ENCODE assay signal across 25 cellular contexts in genomic region chr3:39529551-39529950, GRCh38.
"Had no signal": no experiment of that assay in that cellular context is flagged by ENCODE, and none has a peak within 500 bp of the region (broad histone marks: within the 10 kb centered on the region; RNA-seq: fewer than 3 reads in every experiment).

No MANE protein-coding gene starts in this region.

- H3K27ac Mint-ChIP-seq: activated B cell treated with CpG ODN at 0.5 μM for 24 hours; activated CD4-positive, alpha-beta memory T cell treated with anti-CD3 and anti-CD28 coated beads, Interleukin-2, amount 10 ng/mL, durations not matched to agents 7 days and 5 days; activated naive CD4-positive, alpha-beta T cell treated with anti-CD3 and anti-CD28 coated beads, Interleukin-2, amount 50 U/mL, for 24 hours; T-cell had no signal

- H3K36me3 Mint-ChIP-seq: activated naive CD4-positive, alpha-beta T cell treated with anti-CD3 and anti-CD28 coated beads, Interleukin-2, amount 50 U/mL, for 24 hours; T-cell had no signal

- ATAC-seq: Right ventricle myocardium inferior, T-cell had no signal

- H3K4me3 ChIP-seq: breast epithelium, SK-N-MC had no signal

- H3K27ac ChIP-seq: breast epithelium, SK-N-MC had no signal

- DNase-seq: activated B cell treated with CpG ODN at 0.5 μM for 24 hours; activated CD4-positive, alpha-beta memory T cell treated with anti-CD3 and anti-CD28 coated beads, Interleukin-2, amount 10 ng/mL, durations not matched to agents 7 days and 5 days; activated CD4-positive, alpha-beta T cell treated with anti-CD3 and anti-CD28 coated beads for 1 hour; activated CD4-positive, alpha-beta T cell treated with anti-CD3 and anti-CD28 coated beads, Interleukin-2, amount 50 U/mL, for 1 hour; aorta; caudate nucleus; NCI-H1092; NCI-H1417 treated with DMSO at 0.1 percent for 48 hours; NCI-H1694; NCI-H2029; NCI-H2107; NCI-H2171 treated with DMSO at 0.1 percent for 48 hours; NCI-H226; NCI-H510A; NCI-H526 treated with DMSO at 0.1 percent for 48 hours; NCI-H82; RPMI8226; T-cell; T-helper 2 cell; T1000 had no signal

- H3K4me1 Mint-ChIP-seq: activated B cell treated with CpG ODN at 0.5 μM for 24 hours; activated CD4-positive, alpha-beta memory T cell treated with anti-CD3 and anti-CD28 coated beads, Interleukin-2, amount 10 ng/mL, durations not matched to agents 7 days and 5 days; activated naive CD4-positive, alpha-beta T cell treated with anti-CD3 and anti-CD28 coated beads, Interleukin-2, amount 50 U/mL, for 24 hours; T-cell had no signal

- H3K4me3 Mint-ChIP-seq: activated B cell treated with CpG ODN at 0.5 μM for 24 hours; activated CD4-positive, alpha-beta memory T cell treated with anti-CD3 and anti-CD28 coated beads, Interleukin-2, amount 10 ng/mL, durations not matched to agents 7 days and 5 days; activated naive CD4-positive, alpha-beta T cell treated with anti-CD3 and anti-CD28 coated beads, Interleukin-2, amount 50 U/mL, for 24 hours; T-cell had no signal

- FAIRE-seq: TTC549 had no signal

- H3K36me3 ChIP-seq: breast epithelium had no signal

- H3K27me3 ChIP-seq: breast epithelium had no signal

- H3K9me3 ChIP-seq: breast epithelium had no signal

- H3K4me1 ChIP-seq: breast epithelium had no signal
